In genomic region chr6:149235130-149235561, GRCh38 we compare ENCODE assay signal across 8 cellular contexts.
DNase-seq lines count a peak whose midpoint lies in the region; ATAC-seq and TF ChIP-seq lines count a peak whose summit lies in the region.

No MANE protein-coding gene starts in this region.

- H3K4me1 Mint-ChIP-seq in CD4-positive, alpha-beta T cell (ENCODE audit: low read depth), result peaks cover 45% of the 10 kb centered on the region

- H3K27me3 Mint-ChIP-seq in CD4-positive, alpha-beta T cell, result no peaks in the 10 kb centered on the region

- H3K9me3 ChIP-seq in CD4-positive, alpha-beta T cell (ENCODE audit: control insufficient read depth, low read length), result peaks cover 11% of the 10 kb centered on the region

- ATAC-seq in CD4-positive, alpha-beta T cell (ENCODE audit: poor library complexity), result no peak
- ATAC-seq in GM18867 (IDR thresholded peaks at IDR 0.05; ENCODE audit: unreplicated experiment), result peak; percentile 87
- peak; percentile 80 for ATAC-seq in HG03045 (IDR thresholded peaks at IDR 0.05; ENCODE audit: unreplicated experiment)

- H3K4me3 Mint-ChIP-seq in CD4-positive, alpha-beta T cell, result peak overlapping the region; percentile 13

- intact Hi-C loops in CD4-positive, alpha-beta T cell (cut with DNase I, micrococcal nuclease), result loop anchor here in 1 of 2 experiments (2.0 kb wide), 1 partner anchor 94 kb away; no protein-coding TSS in a partner anchor

- no peaks in the 10 kb centered on the region for H3K36me3 Mint-ChIP-seq in CD4-positive, alpha-beta T cell (ENCODE audit: low read depth)

- CTCF ChIA-PET in CD4-positive, alpha-beta T cell (lab: Charles Lee), result interaction anchor here (0.7 to 1.5 kb wide), 4 partner anchors 10 to 197 kb away, joined by 3 to 11 read pairs (median 4); partner anchors contain the start of gene TAB2

- H3K4me3 ChIP-seq in cardiac fibroblast (replicated peaks in 1 of 2; ENCODE audit: low read depth in 2 of 2, low read length in 2 of 2) (no peak overlapping the region), retinal pigment epithelial cell (ENCODE audit: low read length) (no peak overlapping the region)

- POLR2A ChIA-PET in CD4-positive, alpha-beta T cell (lab: Charles Lee), result interaction anchor here (0.6 kb wide), 1 partner anchor 11 kb away, joined by 3 read pairs; no protein-coding TSS in a partner anchor

- peaks cover 2% of the 10 kb centered on the region for H3K9me3 Mint-ChIP-seq in CD4-positive, alpha-beta T cell

- peak overlapping the region; percentile 87 for H3K27ac ChIP-seq in CD4-positive, alpha-beta T cell (ENCODE audit: low read depth, low read length)

- no peaks in the 10 kb centered on the region for H3K27me3 ChIP-seq in CD4-positive, alpha-beta T cell (ENCODE audit: control insufficient read depth, insufficient read depth, low read length)

- no peak for DNase-seq in CD4-positive, alpha-beta T cell
- peak; percentile 86 for DNase-seq in NCI-H748 (lab: John Stamatoyannopoulos, UW; ENCODE audit: unreplicated experiment)
- DNase-seq in cardiac fibroblast (ENCODE audit: low read depth in 2 of 2), result peak; percentile 88 to 94
- DNase-seq in retinal pigment epithelial cell (ENCODE audit: low read depth), result peak; percentile 70
- DNase-seq in hepatic stellate cell (ENCODE audit: low spot score), result no peak
- DNase-seq in amniotic stem cell (lab: John Stamatoyannopoulos, UW), result no peak

- TF ChIP-seq CTCF in CD4-positive, alpha-beta T cell (IDR thresholded peaks at IDR 0.05), result no peak
- TF ChIP-seq CTCF in cardiac fibroblast (IDR thresholded peaks at IDR 0.05; ENCODE audit: low read depth, low read length) (no peak), retinal pigment epithelial cell (conservative IDR thresholded peaks at IDR 0.05; ENCODE audit: low read depth, low read length) (no peak)

- peak overlapping the region; percentile 87 for H3K27ac Mint-ChIP-seq in CD4-positive, alpha-beta T cell

Comparison
In these comparisons a context has a peak if more than half of its experiments do, and no peak if none do; other contexts are left out.
1. DNase-seq: peak in NCI-H748 (single experiment), cardiac fibroblast (2 of 2) and retinal pigment epithelial cell (single experiment); none in CD4-positive, alpha-beta T cell (0 of 10), hepatic stellate cell (single experiment) and amniotic stem cell (single experiment).